ENCODE assay signal across 22 cellular contexts in genomic region chr4:170030121-170030520, GRCh38. TPM values are rescaled to one million over a fixed set of nuclear protein-coding genes. Genes with fewer than 3 reads are reported as not detected.
"Had no signal": no experiment of that assay in that cellular context is flagged by ENCODE, and none has a peak within 500 bp of the region (broad histone marks: within the 10 kb centered on the region; RNA-seq: fewer than 3 reads in every experiment).

No MANE protein-coding gene starts in this region.

- H3K36me3 ChIP-seq: neutrophil, pancreas, thyroid gland, upper lobe of right lung had no signal

- H3K4me3 ChIP-seq: pancreas, psoas muscle, skin epidermis, thyroid gland, upper lobe of right lung had no signal

- H3K4me1 ChIP-seq: pancreas, psoas muscle, upper lobe of right lung had no signal

- DNase-seq: activated B cell treated with CpG ODN at 0.5 μM for 24 hours; activated CD4-positive, alpha-beta memory T cell treated with anti-CD3 and anti-CD28 coated beads for 36 hours; activated CD4-positive, alpha-beta T cell treated with anti-CD3 and anti-CD28 coated beads for 4 hours; activated naive CD4-positive, alpha-beta T cell treated with anti-CD3 and anti-CD28 coated beads for 36 hours; activated T-cell treated with anti-CD3 and anti-CD28 coated beads, Interleukin-2, amount 50 U/mL, for 48 hours; amygdala; erythroblast; foreskin fibroblast; immature natural killer cell; left colon; mesenchymal stem cell; pancreas; psoas muscle; right cardiac atrium; stimulated activated CD4-positive, alpha-beta T cell treated with anti-CD3 and anti-CD28 coated beads, Interleukin-1b, Interleukin-23, amount 100 ng/mL, for 48 hours; substantia nigra; T1000; thyroid gland; upper lobe of right lung had no signal

- H3K27me3 ChIP-seq: pancreas, thyroid gland had no signal

- H3K9me3 ChIP-seq: neutrophil, pancreas, psoas muscle, thyroid gland, upper lobe of right lung had no signal

- ATAC-seq: left colon, pancreas, psoas muscle, right cardiac atrium, upper lobe of right lung had no signal

- H3K27ac ChIP-seq: neutrophil, pancreas, psoas muscle, skin epidermis, thyroid gland, upper lobe of right lung had no signal

RNA-seq across cellular contexts. Expression of gene AADAT, which starts 59.6 kb away (rescaled TPM):
- total RNA-seq: activated B cell treated with CpG ODN at 0.5 μM for 24 hours; activated CD4-positive, alpha-beta memory T cell treated with anti-CD3 and anti-CD28 coated beads for 36 hours; activated naive CD4-positive, alpha-beta T cell treated with anti-CD3 and anti-CD28 coated beads for 36 hours; mononuclear cell had no signal
- polyA plus RNA-seq: immature natural killer cell had no signal
